In the genomic region with DNA sequence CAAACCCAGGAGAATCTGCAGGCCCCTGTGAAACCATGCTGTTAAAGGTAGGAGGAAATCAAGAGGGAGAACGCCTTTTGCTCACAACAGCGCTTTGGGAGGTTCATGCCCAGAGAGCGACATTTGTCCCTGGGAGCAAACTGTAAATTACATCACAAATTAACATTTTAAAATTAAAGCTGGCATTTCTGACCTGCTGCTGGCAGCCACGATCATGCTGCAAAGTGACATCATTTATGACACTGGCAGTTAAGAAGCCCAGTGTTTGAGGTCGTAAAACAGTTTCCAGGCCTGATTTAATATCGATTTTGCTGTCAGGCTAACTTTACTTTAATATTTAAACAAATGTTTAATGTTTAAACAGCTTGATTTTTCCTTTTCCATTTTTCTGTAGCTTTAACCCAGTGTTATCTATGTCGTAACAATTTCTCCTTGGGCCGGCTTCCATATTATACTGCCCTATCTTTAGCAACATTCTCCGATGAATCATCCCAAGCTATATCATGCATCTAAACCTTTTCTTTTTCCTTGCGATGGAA, we compare ENCODE assay signal across 19 cellular contexts.
DNase-seq lines count a peak whose midpoint lies in the region; ATAC-seq and TF ChIP-seq lines count a peak whose summit lies in the region.
"Had no signal": no experiment of that assay in that cellular context is flagged by ENCODE, and none has a peak within 500 bp of the region (broad histone marks: within the 10 kb centered on the region; RNA-seq: fewer than 3 reads in every experiment).

No MANE protein-coding gene starts in this region.

- no peaks in the 10 kb centered on the region for H3K9me3 ChIP-seq in GM23248 (ENCODE audit: low read depth)
- no peaks in the 10 kb centered on the region for H3K9me3 ChIP-seq in colonic mucosa
- H3K9me3 ChIP-seq in mucosa of rectum (ENCODE audit: control insufficient read depth in 2 of 2, low read length in 2 of 2): no peaks in the 10 kb centered on the region
- H3K9me3 ChIP-seq: ascending aorta, gastrocnemius medialis, vagina had no signal

- H3K36me3 ChIP-seq in GM23248 (ENCODE audit: low read depth): no peaks in the 10 kb centered on the region
- no peaks in the 10 kb centered on the region for H3K36me3 ChIP-seq in colonic mucosa
- H3K36me3 ChIP-seq in mucosa of rectum (ENCODE audit: control insufficient read depth in 2 of 2, insufficient read depth in 2 of 2, low read length in 2 of 2): no peaks in the 10 kb centered on the region
- H3K36me3 ChIP-seq: ascending aorta, gastrocnemius medialis, vagina had no signal

- TF ChIP-seq CTCF in colonic mucosa (IDR thresholded peaks at IDR 0.05): no peak

- WGBS in GM23248 (ENCODE audit: low coverage in 1 of 2, low lambda C conversion rate in 2 of 2, missing lambda C conversion rate in 2 of 2), 2 experiments: 53 to 56% methylated on average over 10 of the region's 10 CpGs

- in situ Hi-C loops in GM23248 (cut with MboI): no loop called here

- H2AFZ ChIP-seq in GM23248: no peak overlapping the region

- no peaks in the 10 kb centered on the region for H3K79me2 ChIP-seq in GM23248 (ENCODE audit: insufficient read depth)

- no peak overlapping the region for H3K4me3 ChIP-seq in GM23248
- H3K4me3 ChIP-seq in colonic mucosa: no peak overlapping the region
- peak overlapping the region in 1 of 2 donors; percentile 27 for H3K4me3 ChIP-seq in mucosa of rectum (ENCODE audit: low read length in 2 of 2)
- H3K4me3 ChIP-seq: ascending aorta, gastrocnemius medialis, vagina had no signal

- H3K4me1 ChIP-seq in GM23248 (ENCODE audit: insufficient read depth) (no peaks in the 10 kb centered on the region), colonic mucosa (no peaks in the 10 kb centered on the region), mucosa of rectum (ENCODE audit: control insufficient read depth in 2 of 2, insufficient read depth in 2 of 2, low read length in 2 of 2) (peaks cover 14 to 19% of the 10 kb centered on the region in 2 donors)
- H3K4me1 ChIP-seq: ascending aorta, gastrocnemius medialis, vagina had no signal

- H3K9me2 ChIP-seq in GM23248 (ENCODE audit: insufficient read depth): no peaks in the 10 kb centered on the region

- no peak overlapping the region for H3K9ac ChIP-seq in GM23248
- H3K9ac ChIP-seq in colonic mucosa (ENCODE audit: low read depth in 2 of 2, low read length in 2 of 2): peak overlapping the region in 1 of 2 donors; percentile 64
- H3K9ac ChIP-seq in mucosa of rectum (ENCODE audit: low read depth in 1 of 2, low read length in 2 of 2): no peak overlapping the region

- no peaks in the 10 kb centered on the region for H3K27me3 ChIP-seq in GM23248 (replicated peaks; ENCODE audit: insufficient read depth)
- H3K27me3 ChIP-seq in colonic mucosa: no peaks in the 10 kb centered on the region
- H3K27me3 ChIP-seq in mucosa of rectum (ENCODE audit: control insufficient read depth in 2 of 2, insufficient read depth in 2 of 2, low read length in 2 of 2): no peaks in the 10 kb centered on the region
- H3K27me3 ChIP-seq: ascending aorta, gastrocnemius medialis, vagina had no signal

- H3K4me2 ChIP-seq in GM23248 (ENCODE audit: unreplicated experiment): no peak overlapping the region

- intact Hi-C loops in colonic mucosa (cut with DNase I): loop anchor here (10.0 kb wide), 1 partner anchor 70 kb away; no protein-coding TSS in a partner anchor

- H3K27ac ChIP-seq in GM23248 (no peak overlapping the region), colonic mucosa (peak overlapping the region; percentile 75), mucosa of rectum (ENCODE audit: low read depth in 2 of 2, low read length in 2 of 2) (peak overlapping the region; percentile 66 to 88)
- H3K27ac ChIP-seq: ascending aorta, gastrocnemius medialis, RWPE1, vagina had no signal

- no peak for ATAC-seq in GM21723 (IDR thresholded peaks at IDR 0.05; ENCODE audit: unreplicated experiment)
- ATAC-seq in GM18861 (IDR thresholded peaks at IDR 0.05; ENCODE audit: unreplicated experiment): no peak
- ATAC-seq: gastrocnemius medialis had no signal

- DNase-seq in GM23248 (peak; percentile 4), NCI-H146 treated with DMSO at 0.1 percent for 48 hours (lab: John Stamatoyannopoulos, UW; ENCODE audit: unreplicated experiment) (peak; percentile 17), colonic mucosa (peak; percentile 59), dedifferentiated amniotic fluid mesenchymal stem cell (ENCODE audit: extremely low spot score) (no peak)
- no peak for DNase-seq in activated CD8-positive, alpha-beta memory T cell treated with anti-CD3 and anti-CD28 coated beads, Interleukin-2, amount 50 U/mL, for 4 hours
- DNase-seq: activated CD4-positive, alpha-beta T cell treated with anti-CD3 and anti-CD28 coated beads, Interleukin-2, amount 50 U/mL, for 1 hour; cortex of kidney; gastrocnemius medialis; HCEC 1CT; NCI-H1417 treated with DMSO at 0.1 percent for 48 hours; NCI-H345; stimulated activated CD4-positive, alpha-beta T cell treated with anti-CD3 and anti-CD28 coated beads, Interleukin-4, amount 100 ng/mL, for 4 hours; SW 1271 had no signal

- no peaks in the 10 kb centered on the region for H3F3A ChIP-seq in GM23248 (ENCODE audit: insufficient read depth)

- H4K20me1 ChIP-seq in GM23248 (ENCODE audit: insufficient read depth): no peaks in the 10 kb centered on the region

Comparison
In these comparisons a context has a peak if more than half of its experiments do, and no peak if none do; other contexts are left out.
1. DNase-seq: peak in GM23248 (single experiment), NCI-H146 treated with DMSO at 0.1 percent for 48 hours (single experiment) and colonic mucosa (single experiment); none in dedifferentiated amniotic fluid mesenchymal stem cell (single experiment) and activated CD8-positive, alpha-beta memory T cell treated with anti-CD3 and anti-CD28 coated beads, Interleukin-2, amount 50 U/mL, for 4 hours (single experiment).